Comparison of ENCODE assay signal across 1 cellular context in the genomic region with DNA sequence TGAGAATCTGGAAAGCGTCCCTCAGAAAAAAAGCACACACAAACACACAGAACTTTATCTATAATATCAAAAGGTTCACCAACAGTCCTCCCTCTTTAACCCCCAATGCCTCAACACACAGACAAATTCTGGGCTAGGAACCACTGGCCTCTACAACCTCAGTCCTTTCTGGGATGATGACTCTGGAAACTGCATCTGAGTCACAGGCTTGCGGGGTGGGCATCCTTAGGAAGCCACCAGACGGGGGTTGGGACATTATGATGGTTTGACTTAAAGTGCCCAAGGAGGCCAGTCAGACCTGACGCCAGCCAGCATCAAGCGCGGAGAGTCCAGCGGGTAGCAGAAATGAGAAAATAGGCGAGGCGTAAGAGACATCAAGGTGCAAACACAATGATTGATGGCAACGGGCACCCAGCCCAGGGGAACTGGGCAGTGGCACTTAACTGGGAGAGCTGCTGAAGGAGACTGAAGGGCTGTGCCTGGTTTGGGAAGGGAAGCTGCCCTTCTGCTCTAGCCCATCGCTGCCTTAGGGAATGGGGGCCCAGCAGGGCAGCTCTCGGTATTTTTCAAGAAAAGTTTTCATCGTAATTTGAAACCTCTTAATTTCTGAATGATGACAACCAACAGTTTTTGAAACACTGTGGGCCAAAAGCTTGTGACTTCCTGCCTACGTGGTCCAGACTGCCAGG.
TF ChIP-seq lines count a peak whose summit lies in the region.

No MANE protein-coding gene starts in this region.

TF ChIP-seq in GM23338, 12 proteins besides CTCF, POLR2A, EP300 and RAD21 (continued from another document):
- TF ChIP-seq, protein P1, sequence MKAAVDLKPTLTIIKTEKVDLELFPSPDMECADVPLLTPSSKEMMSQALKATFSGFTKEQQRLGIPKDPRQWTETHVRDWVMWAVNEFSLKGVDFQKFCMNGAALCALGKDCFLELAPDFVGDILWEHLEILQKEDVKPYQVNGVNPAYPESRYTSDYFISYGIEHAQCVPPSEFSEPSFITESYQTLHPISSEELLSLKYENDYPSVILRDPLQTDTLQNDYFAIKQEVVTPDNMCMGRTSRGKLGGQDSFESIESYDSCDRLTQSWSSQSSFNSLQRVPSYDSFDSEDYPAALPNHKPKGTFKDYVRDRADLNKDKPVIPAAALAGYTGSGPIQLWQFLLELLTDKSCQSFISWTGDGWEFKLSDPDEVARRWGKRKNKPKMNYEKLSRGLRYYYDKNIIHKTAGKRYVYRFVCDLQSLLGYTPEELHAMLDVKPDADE (IDR thresholded peaks at IDR 0.05), result no peak
- TF ChIP-seq, protein P2, sequence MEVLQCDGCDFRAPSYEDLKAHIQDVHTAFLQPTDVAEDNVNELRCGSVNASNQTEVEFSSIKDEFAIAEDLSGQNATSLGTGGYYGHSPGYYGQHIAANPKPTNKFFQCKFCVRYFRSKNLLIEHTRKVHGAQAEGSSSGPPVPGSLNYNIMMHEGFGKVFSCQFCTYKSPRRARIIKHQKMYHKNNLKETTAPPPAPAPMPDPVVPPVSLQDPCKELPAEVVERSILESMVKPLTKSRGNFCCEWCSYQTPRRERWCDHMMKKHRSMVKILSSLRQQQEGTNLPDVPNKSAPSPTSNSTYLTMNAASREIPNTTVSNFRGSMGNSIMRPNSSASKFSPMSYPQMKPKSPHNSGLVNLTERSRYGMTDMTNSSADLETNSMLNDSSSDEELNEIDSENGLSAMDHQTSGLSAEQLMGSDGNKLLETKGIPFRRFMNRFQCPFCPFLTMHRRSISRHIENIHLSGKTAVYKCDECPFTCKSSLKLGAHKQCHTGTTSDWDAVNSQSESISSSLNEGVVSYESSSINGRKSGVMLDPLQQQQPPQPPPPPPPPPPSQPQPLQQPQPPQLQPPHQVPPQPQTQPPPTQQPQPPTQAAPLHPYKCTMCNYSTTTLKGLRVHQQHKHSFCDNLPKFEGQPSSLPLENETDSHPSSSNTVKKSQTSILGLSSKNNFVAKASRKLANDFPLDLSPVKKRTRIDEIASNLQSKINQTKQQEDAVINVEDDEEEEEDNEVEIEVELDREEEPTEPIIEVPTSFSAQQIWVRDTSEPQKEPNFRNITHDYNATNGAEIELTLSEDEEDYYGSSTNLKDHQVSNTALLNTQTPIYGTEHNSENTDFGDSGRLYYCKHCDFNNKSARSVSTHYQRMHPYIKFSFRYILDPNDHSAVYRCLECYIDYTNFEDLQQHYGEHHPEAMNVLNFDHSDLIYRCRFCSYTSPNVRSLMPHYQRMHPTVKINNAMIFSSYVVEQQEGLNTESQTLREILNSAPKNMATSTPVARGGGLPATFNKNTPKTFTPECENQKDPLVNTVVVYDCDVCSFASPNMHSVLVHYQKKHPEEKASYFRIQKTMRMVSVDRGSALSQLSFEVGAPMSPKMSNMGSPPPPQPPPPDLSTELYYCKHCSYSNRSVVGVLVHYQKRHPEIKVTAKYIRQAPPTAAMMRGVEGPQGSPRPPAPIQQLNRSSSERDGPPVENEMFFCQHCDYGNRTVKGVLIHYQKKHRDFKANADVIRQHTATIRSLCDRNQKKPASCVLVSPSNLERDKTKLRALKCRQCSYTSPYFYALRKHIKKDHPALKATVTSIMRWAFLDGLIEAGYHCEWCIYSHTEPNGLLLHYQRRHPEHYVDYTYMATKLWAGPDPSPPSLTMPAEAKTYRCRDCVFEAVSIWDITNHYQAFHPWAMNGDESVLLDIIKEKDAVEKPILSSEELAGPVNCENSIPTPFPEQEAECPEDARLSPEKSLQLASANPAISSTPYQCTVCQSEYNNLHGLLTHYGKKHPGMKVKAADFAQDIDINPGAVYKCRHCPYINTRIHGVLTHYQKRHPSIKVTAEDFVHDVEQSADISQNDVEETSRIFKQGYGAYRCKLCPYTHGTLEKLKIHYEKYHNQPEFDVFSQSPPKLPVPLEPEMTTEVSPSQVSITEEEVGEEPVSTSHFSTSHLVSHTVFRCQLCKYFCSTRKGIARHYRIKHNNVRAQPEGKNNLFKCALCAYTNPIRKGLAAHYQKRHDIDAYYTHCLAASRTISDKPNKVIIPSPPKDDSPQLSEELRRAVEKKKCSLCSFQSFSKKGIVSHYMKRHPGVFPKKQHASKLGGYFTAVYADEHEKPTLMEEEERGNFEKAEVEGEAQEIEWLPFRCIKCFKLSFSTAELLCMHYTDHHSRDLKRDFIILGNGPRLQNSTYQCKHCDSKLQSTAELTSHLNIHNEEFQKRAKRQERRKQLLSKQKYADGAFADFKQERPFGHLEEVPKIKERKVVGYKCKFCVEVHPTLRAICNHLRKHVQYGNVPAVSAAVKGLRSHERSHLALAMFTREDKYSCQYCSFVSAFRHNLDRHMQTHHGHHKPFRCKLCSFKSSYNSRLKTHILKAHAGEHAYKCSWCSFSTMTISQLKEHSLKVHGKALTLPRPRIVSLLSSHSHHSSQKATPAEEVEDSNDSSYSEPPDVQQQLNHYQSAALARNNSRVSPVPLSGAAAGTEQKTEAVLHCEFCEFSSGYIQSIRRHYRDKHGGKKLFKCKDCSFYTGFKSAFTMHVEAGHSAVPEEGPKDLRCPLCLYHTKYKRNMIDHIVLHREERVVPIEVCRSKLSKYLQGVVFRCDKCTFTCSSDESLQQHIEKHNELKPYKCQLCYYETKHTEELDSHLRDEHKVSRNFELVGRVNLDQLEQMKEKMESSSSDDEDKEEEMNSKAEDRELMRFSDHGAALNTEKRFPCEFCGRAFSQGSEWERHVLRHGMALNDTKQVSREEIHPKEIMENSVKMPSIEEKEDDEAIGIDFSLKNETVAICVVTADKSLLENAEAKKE (CRISPR knock-in tag; IDR thresholded peaks at IDR 0.05), result no peak
